ENCODE assay signal across 22 cellular contexts in the genomic region with DNA sequence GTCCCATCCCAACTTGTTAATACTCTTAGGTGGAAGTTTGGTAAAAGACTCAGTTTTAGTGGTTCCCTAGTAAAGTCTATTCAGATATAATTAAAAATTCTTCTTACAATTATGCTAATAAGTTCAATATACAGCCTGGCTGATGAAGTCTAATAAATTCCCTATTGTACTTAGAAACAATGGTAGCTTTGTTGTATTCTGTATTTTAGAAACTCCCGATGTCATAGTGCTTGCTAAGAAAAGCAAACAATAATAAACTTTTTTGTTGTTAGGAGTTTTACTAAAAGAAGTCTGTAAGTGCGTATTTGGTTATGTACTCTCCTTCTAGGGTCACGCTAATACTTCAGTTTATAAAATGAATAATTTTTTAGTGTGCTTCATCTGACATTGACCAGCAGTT.
A peak's percentile ranks its signal among the peaks of the same experiment; 100 is the strongest.
DNase-seq lines count a peak whose midpoint lies in the region; ATAC-seq lines count a peak whose summit lies in the region.
"Had no signal": no experiment of that assay in that cellular context is flagged by ENCODE, and none has a peak within 500 bp of the region (broad histone marks: within the 10 kb centered on the region; RNA-seq: fewer than 3 reads in every experiment).

No MANE protein-coding gene starts in this region.

- in situ Hi-C loops in SK-MEL-5 (cut with HindIII; ENCODE audit: low pct_unique_long_range_greater_than_20kb, low sequenced_read_pairs), result no loop called here

- H3K36me3 Mint-ChIP-seq in activated T-cell treated with anti-CD3 and anti-CD28 coated beads, Interleukin-2, amount 50 U/mL, for 24 hours (ENCODE audit: low read depth), result peaks cover 18% of the 10 kb centered on the region

- no peaks in the 10 kb centered on the region for H3K4me1 Mint-ChIP-seq in activated T-cell treated with anti-CD3 and anti-CD28 coated beads, Interleukin-2, amount 50 U/mL, for 24 hours (ENCODE audit: low read depth)
- H3K4me1 Mint-ChIP-seq: B cell had no signal

- H3K27me3 ChIP-seq in H7 (ENCODE audit: control insufficient read depth, insufficient read depth, low read length), result no peaks in the 10 kb centered on the region
- H3K27me3 ChIP-seq: BLaER1 treated with 17β-estradiol and CSF1 and Interleukin-3, amounts not matched to agents 10 nM and 100 nM had no signal

- H3K36me3 ChIP-seq in H7 (replicated peaks; ENCODE audit: control insufficient read depth, insufficient read depth, low read length), result no peaks in the 10 kb centered on the region

- H3K27ac Mint-ChIP-seq in activated T-cell treated with anti-CD3 and anti-CD28 coated beads, Interleukin-2, amount 50 U/mL, for 24 hours, result no peak overlapping the region
- H3K27ac Mint-ChIP-seq: B cell; CD4-positive, alpha-beta T cell; CD8-positive, alpha-beta T cell had no signal

- no peaks in the 10 kb centered on the region for H3K27me3 Mint-ChIP-seq in activated T-cell treated with anti-CD3 and anti-CD28 coated beads, Interleukin-2, amount 50 U/mL, for 24 hours
- H3K27me3 Mint-ChIP-seq: B cell; CD4-positive, alpha-beta T cell had no signal

- H3K9me3 Mint-ChIP-seq in activated T-cell treated with anti-CD3 and anti-CD28 coated beads, Interleukin-2, amount 50 U/mL, for 24 hours, result no peaks in the 10 kb centered on the region
- H3K9me3 Mint-ChIP-seq: CD4-positive, alpha-beta T cell; CD8-positive, alpha-beta T cell had no signal

- peak; percentile 28 for DNase-seq in COLO829 (ENCODE audit: low spot score)
- DNase-seq in SK-MEL-5 (ENCODE audit: low read depth, low spot score), result peak; percentile 65
- DNase-seq in globus pallidus (ENCODE audit: low spot score), result peak; percentile 30
- DNase-seq in pons (ENCODE audit: low spot score), result peak; percentile 53
- DNase-seq in cortex of kidney (lab: John Stamatoyannopoulos, UW), result no peak
- no peak for DNase-seq in H7
- no peak for DNase-seq in activated T-cell treated with anti-CD3 and anti-CD28 coated beads, Interleukin-2, amount 50 U/mL, for 24 hours
- DNase-seq: AML-193; CD4-positive, alpha-beta T cell; CD8-positive, alpha-beta T cell; COR-L47; DMS 273 treated with DMSO at 0.1 percent for 48 hours; DMS53; DMS79; DND-41; EL; GDM1 had no signal

- H3K4me3 ChIP-seq in H7 (ENCODE audit: insufficient read depth, low read depth, low read length), result no peak overlapping the region
- H3K4me3 ChIP-seq: A549; BLaER1 treated with 17β-estradiol and CSF1 and Interleukin-3, amounts not matched to agents 10 nM and 100 nM; GM12878 had no signal

- no peak overlapping the region for H3K4me3 Mint-ChIP-seq in activated T-cell treated with anti-CD3 and anti-CD28 coated beads, Interleukin-2, amount 50 U/mL, for 24 hours
- H3K4me3 Mint-ChIP-seq: B cell; CD4-positive, alpha-beta T cell; CD8-positive, alpha-beta T cell had no signal

- ATAC-seq in HG02588 (IDR thresholded peaks at IDR 0.05; ENCODE audit: unreplicated experiment), result no peak
- ATAC-seq: A549; CD8-positive, alpha-beta T cell; GM12878 had no signal

Comparison
In these comparisons a context has a peak if more than half of its experiments do, and no peak if none do; other contexts are left out.
1. DNase-seq: peak in COLO829 (single experiment), SK-MEL-5 (single experiment), globus pallidus (single experiment) and pons (single experiment); none in cortex of kidney (single experiment), H7 (single experiment) and activated T-cell treated with anti-CD3 and anti-CD28 coated beads, Interleukin-2, amount 50 U/mL, for 24 hours (single experiment).